ENCODE assay signal across 23 cellular contexts in the genomic region with DNA sequence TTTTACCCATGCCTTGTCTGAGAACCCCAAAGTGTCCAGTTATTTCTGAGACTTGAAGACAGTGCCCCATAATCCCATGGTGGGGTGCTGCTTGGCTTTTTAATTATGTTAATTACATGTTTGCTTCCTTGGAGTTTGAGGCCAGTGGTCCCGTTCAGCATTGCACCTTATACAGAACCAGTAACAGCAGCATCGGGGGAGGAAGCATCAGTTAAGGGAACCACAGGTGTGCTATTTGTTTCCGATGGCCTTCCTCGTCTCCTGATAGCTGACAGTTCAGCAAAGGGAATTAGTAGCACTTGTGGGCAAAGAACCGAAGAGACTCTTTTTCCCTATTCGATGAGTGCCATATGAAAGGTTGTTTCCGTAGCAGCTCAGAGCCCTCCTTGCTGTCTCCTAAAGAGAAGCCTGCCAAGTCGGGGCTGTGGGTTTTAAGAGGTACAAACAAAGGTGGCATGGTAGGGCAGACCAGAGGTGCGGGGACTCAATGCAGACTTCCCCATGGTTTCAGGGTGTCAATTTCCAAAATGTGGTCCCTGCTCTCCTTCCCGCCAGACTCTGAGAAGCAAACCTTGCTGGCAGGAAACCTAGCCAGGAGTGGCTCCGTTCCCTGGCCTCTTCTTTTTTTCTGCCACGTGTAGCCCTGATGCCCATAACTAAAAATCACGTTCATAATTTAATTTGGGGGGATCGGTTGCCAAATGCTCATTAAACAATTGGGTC.
"Had no signal": no experiment of that assay in that cellular context is flagged by ENCODE, and none has a peak within 500 bp of the region (broad histone marks: within the 10 kb centered on the region; RNA-seq: fewer than 3 reads in every experiment).

No MANE protein-coding gene starts in this region.

- H3K27ac ChIP-seq: colonic mucosa, dorsolateral prefrontal cortex, epithelial cell of prostate, esophagus muscularis mucosa, gastrocnemius medialis, neutrophil, stomach, thoracic aorta, transverse colon had no signal

- ATAC-seq: gastrocnemius medialis; left cardiac atrium; left ventricle myocardium superior; naive thymus-derived CD4-positive, alpha-beta T cell had no signal

- H3K4me1 ChIP-seq: colonic mucosa, esophagus muscularis mucosa, gastrocnemius medialis, stomach, transverse colon had no signal

- H3K9me3 Mint-ChIP-seq: nephron progenitor cell had no signal

- H3K4me1 Mint-ChIP-seq: naive thymus-derived CD4-positive, alpha-beta T cell had no signal

- H3K4me3 Mint-ChIP-seq: naive thymus-derived CD4-positive, alpha-beta T cell; nephron progenitor cell had no signal

- H3K36me3 ChIP-seq: colonic mucosa, esophagus muscularis mucosa, gastrocnemius medialis, neutrophil, stomach, thoracic aorta, transverse colon had no signal

- H3K36me3 Mint-ChIP-seq: naive thymus-derived CD4-positive, alpha-beta T cell had no signal

- H3K27ac Mint-ChIP-seq: nephron progenitor cell had no signal

- H3K9me3 ChIP-seq: colonic mucosa, esophagus muscularis mucosa, gastrocnemius medialis, neutrophil, stomach, thoracic aorta, transverse colon had no signal

- H3K27me3 ChIP-seq: colonic mucosa, esophagus muscularis mucosa, gastrocnemius medialis, neutrophil, transverse colon had no signal

- DNase-seq: colonic mucosa; dorsolateral prefrontal cortex; effector memory CD4-positive, alpha-beta T cell; gastrocnemius medialis; glutamatergic neuron; kidney; left cardiac atrium; left ventricle myocardium superior; mesenchymal stem cell; naive thymus-derived CD4-positive, alpha-beta T cell; nephron progenitor cell; posterior cingulate gyrus; small intestine; stimulated activated CD4-positive, alpha-beta T cell treated with anti-CD3 and anti-CD28 coated beads, Interleukin-12 subunit alpha, Interleukin-12 subunit beta, amount 100 ng/mL, for 4 hours; stimulated activated naive CD4-positive, alpha-beta T cell; stomach; substantia nigra; transverse colon had no signal

- H3K4me3 ChIP-seq: colonic mucosa, dorsolateral prefrontal cortex, esophagus muscularis mucosa, gastrocnemius medialis, lung, stomach, thoracic aorta, transverse colon had no signal
